Comparison of ENCODE assay signal across 12 cellular contexts in genomic region chr15:58462547-58462946, GRCh38. TPM values are rescaled to one million over a fixed set of nuclear protein-coding genes. Genes with fewer than 3 reads are reported as not detected.
A peak's percentile ranks its signal among the peaks of the same experiment; 100 is the strongest.
DNase-seq lines count a peak whose midpoint lies in the region; ATAC-seq and TF ChIP-seq lines count a peak whose summit lies in the region.
"Had no signal": no experiment of that assay in that cellular context is flagged by ENCODE, and none has a peak within 500 bp of the region (broad histone marks: within the 10 kb centered on the region; RNA-seq: fewer than 3 reads in every experiment).

No MANE protein-coding gene starts in this region.

- ATAC-seq in esophagus mucosa (peak; percentile 88), GM21390 (IDR thresholded peaks at IDR 0.05; ENCODE audit: unreplicated experiment) (no peak)

- peak overlapping the region; percentile 22 for H3K4me2 ChIP-seq in OCI-LY1 (ENCODE audit: low read length)

- no peak overlapping the region for H2AFZ ChIP-seq in OCI-LY1 (ENCODE audit: low read length)

- no peaks in the 10 kb centered on the region for H3K9me2 ChIP-seq in OCI-LY1 (ENCODE audit: low read depth, low read length)

- H3K4me3 ChIP-seq in OCI-LY1 (ENCODE audit: low read depth, low read length, poor library complexity, severe bottlenecking) = no peak overlapping the region

- no peaks in the 10 kb centered on the region for H3K27me3 ChIP-seq in OCI-LY1 (ENCODE audit: insufficient read depth, low read length)

- peak overlapping the region; percentile 92 for H3K27ac ChIP-seq in OCI-LY1 (ENCODE audit: low read depth, low read length, poor library complexity, severe bottlenecking)
- H3K27ac ChIP-seq: 22Rv1 had no signal

- H4K20me1 ChIP-seq in OCI-LY1 (ENCODE audit: insufficient read depth, low read length) = no peaks in the 10 kb centered on the region

- no peaks in the 10 kb centered on the region for H3K36me3 ChIP-seq in OCI-LY1 (ENCODE audit: insufficient read depth, low read length)

- no peaks in the 10 kb centered on the region for H3K9me3 ChIP-seq in OCI-LY1 (ENCODE audit: low read length)

- H3K9ac ChIP-seq in OCI-LY1 (ENCODE audit: low read length) = peak overlapping the region; percentile 47

- DNase-seq in DMS153 (lab: John Stamatoyannopoulos, UW) = peak; percentile 37
- DNase-seq in DMS153 treated with DMSO at 0.1 percent for 48 hours (lab: John Stamatoyannopoulos, UW; ENCODE audit: unreplicated experiment) = no peak
- peak; percentile 78 for DNase-seq in renal cortical epithelial cell (ENCODE audit: low read depth)
- no peak for DNase-seq in SW 1271 (lab: John Stamatoyannopoulos, UW)
- DNase-seq in effector CD8-positive, alpha-beta T cell (lab: John Stamatoyannopoulos, UW) = no peak
- DNase-seq: activated effector memory CD4-positive, alpha-beta T cell treated with anti-CD3 and anti-CD28 coated beads, Interleukin-2, amount 50 U/mL, for 16 hours; NCI-H524; T-helper 9 cell had no signal

- no peak for TF ChIP-seq CTCF in OCI-LY1 (IDR thresholded peaks at IDR 0.05; ENCODE audit: low read length)

- H3K4me1 ChIP-seq in OCI-LY1 (ENCODE audit: insufficient read depth, low read length, severe bottlenecking) = peaks cover 100% of the 10 kb centered on the region

- H3K79me2 ChIP-seq in OCI-LY1 (ENCODE audit: insufficient read depth, low read length) = no peaks in the 10 kb centered on the region

- no peaks in the 10 kb centered on the region for H3F3A ChIP-seq in OCI-LY1 (ENCODE audit: insufficient read depth, low read length)

RNA-seq across cellular contexts. Expression of gene LIPC, which starts 30.8 kb away (rescaled TPM):
- total RNA-seq in esophagus mucosa (not detected), renal cortical epithelial cell (1.6 and 9.2 TPM in 2 replicates)

Comparison
In these comparisons a context has a peak if more than half of its experiments do, and no peak if none do; other contexts are left out.
1. DNase-seq: peak in DMS153 (single experiment) and renal cortical epithelial cell (single experiment); none in DMS153 treated with DMSO at 0.1 percent for 48 hours (single experiment), SW 1271 (0 of 2) and effector CD8-positive, alpha-beta T cell (single experiment).